ENCODE assay signal across 8 cellular contexts in genomic region chr20:32672982-32673727, GRCh38. TPM values are rescaled to one million over a fixed set of nuclear protein-coding genes. Genes with fewer than 3 reads are reported as not detected.
DNase-seq lines count a peak whose midpoint lies in the region; ATAC-seq and TF ChIP-seq lines count a peak whose summit lies in the region.

No MANE protein-coding gene starts in this region.

- peak overlapping the region; percentile 3; the same call in 1 of the 2 replicates for H3K4me3 ChIP-seq in HL-60 (replicated peaks; ENCODE audit: insufficient read depth, low read length)
- no peak overlapping the region for H3K4me3 ChIP-seq in mucosa of rectum (ENCODE audit: low read length in 2 of 2)

- H3K27me3 ChIP-seq in HL-60 (ENCODE audit: insufficient read depth, poor library complexity, severe bottlenecking) (no peaks in the 10 kb centered on the region), mucosa of rectum (ENCODE audit: control insufficient read depth in 2 of 2, insufficient read depth in 2 of 2, low read length in 2 of 2) (no peaks in the 10 kb centered on the region)

- TF ChIP-seq CTCF in HL-60 (IDR thresholded peaks at IDR 0.05; ENCODE audit: insufficient read depth, low read length) (no peak), mesothelial cell of epicardium (IDR thresholded peaks at IDR 0.05; ENCODE audit: unreplicated experiment) (no peak)

- peaks cover 2% of the 10 kb centered on the region in 2 donors for H3K4me1 ChIP-seq in mucosa of rectum (ENCODE audit: control insufficient read depth in 2 of 2, insufficient read depth in 2 of 2, low read length in 2 of 2)

- CTCF ChIA-PET in activated CD4-positive, alpha-beta memory T cell treated with anti-CD3 and anti-CD28 coated beads, Interleukin-2, amount 10 ng/mL, durations not matched to agents 7 days and 5 days (lab: Charles Lee), result interaction anchor here (0.7 to 5.3 kb wide), 23 partner anchors 8 to 821 kb away, joined by 3 to 241 read pairs (median 4); no protein-coding TSS in a partner anchor

- no peaks in the 10 kb centered on the region for H3K36me3 ChIP-seq in mucosa of rectum (ENCODE audit: control insufficient read depth in 2 of 2, insufficient read depth in 2 of 2, low read length in 2 of 2)

- H3K27ac Mint-ChIP-seq in activated CD4-positive, alpha-beta memory T cell treated with anti-CD3 and anti-CD28 coated beads, Interleukin-2, amount 10 ng/mL, durations not matched to agents 7 days and 5 days, result peak overlapping the region; percentile 47
- no peak overlapping the region for H3K27ac Mint-ChIP-seq in mesothelial cell of epicardium

- ATAC-seq in GM18519 (IDR thresholded peaks at IDR 0.05; ENCODE audit: low FRiP score, unreplicated experiment), result no peak

- no peak overlapping the region for H3K4me3 Mint-ChIP-seq in activated CD4-positive, alpha-beta memory T cell treated with anti-CD3 and anti-CD28 coated beads, Interleukin-2, amount 10 ng/mL, durations not matched to agents 7 days and 5 days
- no peak overlapping the region for H3K4me3 Mint-ChIP-seq in mesothelial cell of epicardium

- POLR2A ChIA-PET in activated CD4-positive, alpha-beta memory T cell treated with anti-CD3 and anti-CD28 coated beads, Interleukin-2, amount 10 ng/mL, durations not matched to agents 7 days and 5 days (lab: Charles Lee), result interaction anchor here (0.6 to 2.9 kb wide), 4 partner anchors 104 to 564 kb away, joined by 3 to 13 read pairs (median 4); partner anchors contain the start of gene TM9SF4

- no peak overlapping the region for H3K9ac ChIP-seq in mucosa of rectum (ENCODE audit: low read depth in 1 of 2, low read length in 2 of 2)

- H3K9me3 ChIP-seq in mucosa of rectum (ENCODE audit: control insufficient read depth in 2 of 2, low read length in 2 of 2), result no peaks in the 10 kb centered on the region

- no peaks in the 10 kb centered on the region for H3K9me3 Mint-ChIP-seq in activated CD4-positive, alpha-beta memory T cell treated with anti-CD3 and anti-CD28 coated beads, Interleukin-2, amount 10 ng/mL, durations not matched to agents 7 days and 5 days
- H3K9me3 Mint-ChIP-seq in mesothelial cell of epicardium, result no peaks in the 10 kb centered on the region

- no peaks in the 10 kb centered on the region for H3K36me3 Mint-ChIP-seq in activated CD4-positive, alpha-beta memory T cell treated with anti-CD3 and anti-CD28 coated beads, Interleukin-2, amount 10 ng/mL, durations not matched to agents 7 days and 5 days (ENCODE audit: low read depth)
- H3K36me3 Mint-ChIP-seq in mesothelial cell of epicardium, result no peaks in the 10 kb centered on the region

- DNase-seq in stimulated activated CD4-positive, alpha-beta T cell treated with anti-CD3 and anti-CD28 coated beads, Interleukin-1b, Interleukin-23, amount 100 ng/mL, for 48 hours, result peak; percentile 22
- DNase-seq in stimulated activated CD4-positive, alpha-beta T cell treated with anti-CD3 and anti-CD28 coated beads, Interleukin-4, amount 100 ng/mL, for 24 hours, result no peak
- peak; percentile 64 to 84 for DNase-seq in HL-60 (ENCODE audit: low read depth in 1 of 2, low spot score in 1 of 2)
- peak; percentile 32 for DNase-seq in activated CD4-positive, alpha-beta memory T cell treated with anti-CD3 and anti-CD28 coated beads, Interleukin-2, amount 10 ng/mL, durations not matched to agents 7 days and 5 days
- no peak for DNase-seq in dedifferentiated amniotic fluid mesenchymal stem cell (ENCODE audit: extremely low spot score)
- DNase-seq in mesothelial cell of epicardium (ENCODE audit: low spot score in 2 of 2, unreplicated experiment in 2 of 2), result no peak

- peaks cover 23% of the 10 kb centered on the region for H3K4me1 Mint-ChIP-seq in activated CD4-positive, alpha-beta memory T cell treated with anti-CD3 and anti-CD28 coated beads, Interleukin-2, amount 10 ng/mL, durations not matched to agents 7 days and 5 days
- peaks cover 17% of the 10 kb centered on the region for H3K4me1 Mint-ChIP-seq in mesothelial cell of epicardium

- peak overlapping the region; percentile 90 for H3K27ac ChIP-seq in HL-60 (replicated peaks)
- H3K27ac ChIP-seq in mucosa of rectum (ENCODE audit: low read depth in 2 of 2, low read length in 2 of 2), result peak overlapping the region; percentile 38 to 65

- H3K27me3 Mint-ChIP-seq in activated CD4-positive, alpha-beta memory T cell treated with anti-CD3 and anti-CD28 coated beads, Interleukin-2, amount 10 ng/mL, durations not matched to agents 7 days and 5 days, result no peaks in the 10 kb centered on the region
- no peaks in the 10 kb centered on the region for H3K27me3 Mint-ChIP-seq in mesothelial cell of epicardium (ENCODE audit: low read depth)

RNA-seq across cellular contexts. Expression of gene C20orf203, which starts 0.6 kb away (rescaled TPM):
- total RNA-seq in activated CD4-positive, alpha-beta memory T cell treated with anti-CD3 and anti-CD28 coated beads, Interleukin-2, amount 10 ng/mL, durations not matched to agents 7 days and 5 days, result under 1 TPM; 0.13 to 0.15 TPM
- total RNA-seq in mesothelial cell of epicardium, result 0.98 to 1.6 TPM (median 1.2 TPM) in 3 replicates

Comparison
In these comparisons a context has a peak if more than half of its experiments do, and no peak if none do; other contexts are left out.
1. DNase-seq: peak in stimulated activated CD4-positive, alpha-beta T cell treated with anti-CD3 and anti-CD28 coated beads, Interleukin-1b, Interleukin-23, amount 100 ng/mL, for 48 hours (single experiment), HL-60 (2 of 2) and activated CD4-positive, alpha-beta memory T cell treated with anti-CD3 and anti-CD28 coated beads, Interleukin-2, amount 10 ng/mL, durations not matched to agents 7 days and 5 days (single experiment); none in stimulated activated CD4-positive, alpha-beta T cell treated with anti-CD3 and anti-CD28 coated beads, Interleukin-4, amount 100 ng/mL, for 24 hours (single experiment), dedifferentiated amniotic fluid mesenchymal stem cell (single experiment) and mesothelial cell of epicardium (0 of 2).